ENCODE assay signal across 21 cellular contexts in the genomic region with DNA sequence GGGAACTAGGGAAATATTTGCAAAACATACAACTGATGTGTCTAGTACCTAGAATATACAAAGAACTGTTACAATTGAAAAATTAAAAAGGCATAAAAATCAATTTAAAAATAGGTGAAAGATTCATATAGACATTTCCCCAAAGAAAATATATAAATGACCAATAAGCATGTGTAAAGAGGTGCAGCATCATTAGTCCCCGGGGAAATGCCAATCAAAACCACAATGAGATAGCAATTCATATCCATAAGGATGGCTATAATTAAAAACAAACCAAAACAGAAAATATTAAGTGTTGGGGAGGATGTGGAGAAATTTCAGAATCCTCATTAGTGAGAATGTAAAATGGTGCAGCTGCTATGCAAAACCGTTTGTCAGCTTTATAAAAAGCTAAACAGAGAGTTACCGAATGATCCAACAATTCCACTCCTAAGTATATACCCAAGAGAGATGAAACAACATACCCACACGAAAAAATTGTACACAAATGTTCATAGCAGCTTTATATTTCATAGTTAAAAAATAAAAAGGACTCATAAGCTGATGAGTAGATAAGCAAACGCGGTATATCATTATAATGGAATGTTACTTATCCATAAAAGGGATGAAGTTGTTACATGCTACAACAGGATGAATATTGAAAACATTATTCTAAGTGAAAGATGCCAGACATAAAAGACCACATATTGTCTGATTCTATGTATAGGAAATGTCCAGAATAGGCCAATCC.
"Had no signal": no experiment of that assay in that cellular context is flagged by ENCODE, and none has a peak within 500 bp of the region (broad histone marks: within the 10 kb centered on the region; RNA-seq: fewer than 3 reads in every experiment).

No MANE protein-coding gene starts in this region.

- H3K36me3 Mint-ChIP-seq: memory B cell; natural killer cell treated with Interleukin-12 subunit alpha and Interleukin-12 subunit beta and Interleukin-15 and Interleukin-18, amount 100 ng/mL, for 72 hours; stimulated activated naive B cell treated with anti-CD40 and anti-IgM and Interleukin-4, amounts not matched to agents 10 μg/mL and 1 μg/mL and 100 μg/mL, for 72 hours; T-cell; type B pancreatic cell had no signal

- H3K4me3 ChIP-seq: body of pancreas, heart right ventricle, psoas muscle, right lobe of liver, spleen, suprapubic skin had no signal

- H3K27me3 Mint-ChIP-seq: memory B cell, type B pancreatic cell had no signal

- H3K36me3 ChIP-seq: heart right ventricle, right lobe of liver, spleen, suprapubic skin had no signal

- ATAC-seq: activated CD8-positive, alpha-beta T cell treated with anti-CD3 and anti-CD28 coated beads, Interleukin-2, amount 10 ng/mL, durations not matched to agents 7 days and 5 days; body of pancreas; heart right ventricle; left lobe of liver; natural killer cell treated with Interleukin-12 subunit alpha and Interleukin-12 subunit beta and Interleukin-15 and Interleukin-18, amount 100 ng/mL, for 72 hours; psoas muscle; right lobe of liver; stimulated activated naive B cell treated with anti-CD40 and anti-IgM and Interleukin-4, amounts not matched to agents 10 μg/mL and 1 μg/mL and 100 μg/mL, for 72 hours; T-cell had no signal

- H3K4me3 Mint-ChIP-seq: activated CD8-positive, alpha-beta T cell treated with anti-CD3 and anti-CD28 coated beads, Interleukin-2, amount 10 ng/mL, durations not matched to agents 7 days and 5 days; activated T-helper 1 cell treated with anti-CD3 and anti-CD28 coated beads, Interleukin-12 subunit alpha, Interleukin-12 subunit beta, Interleukin-2, Interleukin-4 antibody, amounts not matched to agents 30 ng/mL and 10 ng/mL and 1 ng/mL, durations not matched to agents 14 hours and 24 hours and 36 hours; memory B cell; natural killer cell treated with Interleukin-12 subunit alpha and Interleukin-12 subunit beta and Interleukin-15 and Interleukin-18, amount 100 ng/mL, for 72 hours; stimulated activated naive B cell treated with anti-CD40 and anti-IgM and Interleukin-4, amounts not matched to agents 10 μg/mL and 1 μg/mL and 100 μg/mL, for 72 hours; T-cell; type B pancreatic cell had no signal

- H3K4me1 Mint-ChIP-seq: T-cell had no signal

- H3K9me3 ChIP-seq: body of pancreas, psoas muscle, right lobe of liver, spleen, suprapubic skin had no signal

- H3K4me1 ChIP-seq: body of pancreas, psoas muscle, right lobe of liver, spleen, suprapubic skin had no signal

- FAIRE-seq: frontal cortex, islet of Langerhans had no signal

- H3K9me3 Mint-ChIP-seq: activated T-helper 1 cell treated with anti-CD3 and anti-CD28 coated beads, Interleukin-12 subunit alpha, Interleukin-12 subunit beta, Interleukin-2, Interleukin-4 antibody, amounts not matched to agents 30 ng/mL and 10 ng/mL and 1 ng/mL, durations not matched to agents 14 hours and 24 hours and 36 hours; memory B cell; natural killer cell treated with Interleukin-12 subunit alpha and Interleukin-12 subunit beta and Interleukin-15 and Interleukin-18, amount 100 ng/mL, for 72 hours; T-cell had no signal

- H3K27ac Mint-ChIP-seq: activated CD8-positive, alpha-beta T cell treated with anti-CD3 and anti-CD28 coated beads, Interleukin-2, amount 10 ng/mL, durations not matched to agents 7 days and 5 days; activated T-helper 1 cell treated with anti-CD3 and anti-CD28 coated beads, Interleukin-12 subunit alpha, Interleukin-12 subunit beta, Interleukin-2, Interleukin-4 antibody, amounts not matched to agents 30 ng/mL and 10 ng/mL and 1 ng/mL, durations not matched to agents 14 hours and 24 hours and 36 hours; memory B cell; natural killer cell treated with Interleukin-12 subunit alpha and Interleukin-12 subunit beta and Interleukin-15 and Interleukin-18, amount 100 ng/mL, for 72 hours; stimulated activated naive B cell treated with anti-CD40 and anti-IgM and Interleukin-4, amounts not matched to agents 10 μg/mL and 1 μg/mL and 100 μg/mL, for 72 hours; T-cell; type B pancreatic cell had no signal

- H3K27me3 ChIP-seq: body of pancreas, heart right ventricle, right lobe of liver, spleen, suprapubic skin had no signal

- H3K27ac ChIP-seq: body of pancreas, heart right ventricle, psoas muscle, right lobe of liver, spleen, suprapubic skin had no signal

- DNase-seq: activated CD4-positive, alpha-beta T cell treated with anti-CD3 and anti-CD28 coated beads for 4 hours; activated CD8-positive, alpha-beta T cell treated with anti-CD3 and anti-CD28 coated beads, Interleukin-2, amount 10 ng/mL, durations not matched to agents 7 days and 5 days; activated naive CD4-positive, alpha-beta T cell; body of pancreas; dermis blood vessel endothelial cell; heart right ventricle; nucleus accumbens; psoas muscle; right lobe of liver; spleen; stimulated activated CD4-positive, alpha-beta T cell treated with anti-CD3 and anti-CD28 coated beads, Interleukin-1b, Interleukin-23, amount 100 ng/mL, for 48 hours; stimulated activated naive B cell treated with anti-CD40 and anti-IgM and Interleukin-4, amounts not matched to agents 10 μg/mL and 1 μg/mL and 100 μg/mL, for 72 hours; T-cell had no signal
